In the genomic region with DNA sequence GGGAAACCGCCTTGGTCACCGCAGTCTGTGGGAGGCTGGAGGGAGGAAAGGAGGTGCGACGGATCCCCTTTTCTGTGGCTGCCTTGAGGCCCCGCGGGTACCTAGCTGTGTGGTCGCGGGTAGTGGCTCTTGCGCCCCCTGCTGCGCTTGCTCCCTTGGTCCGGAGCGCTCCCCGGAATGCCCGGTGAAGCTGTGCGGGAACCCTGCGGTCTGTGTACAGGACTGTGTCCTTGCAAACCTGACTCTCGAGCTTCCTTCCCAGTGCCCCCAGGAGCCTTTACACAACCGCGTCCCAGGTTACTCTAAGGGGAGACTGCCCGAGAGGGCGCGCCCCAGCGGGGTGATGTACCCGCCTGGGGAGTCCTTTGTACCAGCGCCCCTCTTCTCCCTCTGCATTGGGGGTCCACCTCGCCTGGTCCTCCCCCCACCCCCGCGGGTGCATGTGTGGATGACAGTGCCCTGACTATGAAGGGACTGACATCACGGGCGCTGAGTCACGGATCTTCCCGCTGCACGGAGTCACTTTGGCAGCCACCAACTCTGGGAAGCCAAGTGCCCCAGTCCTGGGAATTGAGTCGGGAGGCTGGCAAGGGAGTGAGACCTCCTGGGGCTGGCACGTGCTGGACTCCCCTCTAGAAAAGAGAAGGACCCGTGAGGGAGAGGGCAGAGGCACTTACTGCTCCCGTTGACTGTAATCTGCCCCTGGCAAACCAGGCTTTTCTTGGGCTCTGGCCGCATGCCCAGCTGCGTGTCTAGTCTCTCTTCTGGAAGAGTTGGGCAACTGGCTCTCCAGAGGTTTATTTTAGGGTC, we compare ENCODE assay signal across 8 cellular contexts. TPM values are rescaled to one million over a fixed set of nuclear protein-coding genes. Genes with fewer than 3 reads are reported as not detected.
DNase-seq lines count a peak whose midpoint lies in the region; ATAC-seq lines count a peak whose summit lies in the region.

No MANE protein-coding gene starts in this region.

- H3K27me3 Mint-ChIP-seq in central memory CD8-positive, alpha-beta T cell = no peaks in the 10 kb centered on the region

- no peak for ATAC-seq in central memory CD8-positive, alpha-beta T cell (replicated peaks; ENCODE audit: extremely low read depth, poor library complexity, severe bottlenecking)
- ATAC-seq in left colon (peak; percentile 65), HG03097 (IDR thresholded peaks at IDR 0.05; ENCODE audit: low FRiP score, unreplicated experiment) (no peak)

- DNase-seq in NCI-H82 (lab: John Stamatoyannopoulos, UW) (peak; percentile 27), NCI-H82 treated with DMSO at 0.1 percent for 48 hours (lab: John Stamatoyannopoulos, UW; ENCODE audit: unreplicated experiment) (no peak), HT-29 (ENCODE audit: low spot score) (peak; percentile 51), UCSD-AML1 (lab: John Stamatoyannopoulos, UW; ENCODE audit: unreplicated experiment) (peak; percentile 76), left colon (peak; percentile 76 to 84)
- DNase-seq in central memory CD8-positive, alpha-beta T cell (ENCODE audit: low spot score in 2 of 2) = no peak
- peak; percentile 75 to 79 for DNase-seq in stimulated activated CD4-positive, alpha-beta T cell treated with anti-CD3 and anti-CD28 coated beads, Interleukin-2, amount 100 ng/mL, for 24 hours

- H3K4me3 Mint-ChIP-seq in central memory CD8-positive, alpha-beta T cell = peak overlapping the region; percentile 82

- peak overlapping the region; percentile 77 for H3K27ac Mint-ChIP-seq in central memory CD8-positive, alpha-beta T cell (ENCODE audit: low read depth)

- no peaks in the 10 kb centered on the region for H3K9me3 Mint-ChIP-seq in central memory CD8-positive, alpha-beta T cell

- H3K36me3 Mint-ChIP-seq in central memory CD8-positive, alpha-beta T cell (ENCODE audit: insufficient read depth) = peaks cover 12% of the 10 kb centered on the region

- H3K4me1 Mint-ChIP-seq in central memory CD8-positive, alpha-beta T cell = peaks cover 72% of the 10 kb centered on the region

- intact Hi-C loops in left colon (cut with DNase I, micrococcal nuclease) = no loop called here

RNA-seq across cellular contexts. Expression of gene IL6R, which starts 0.8 kb away (rescaled TPM):
- total RNA-seq in HT-29 (2014; rRNA removed; shearing (Covaris generic)) = 3.1 and 4.4 TPM in 2 replicates
- total RNA-seq in left colon = 10 to 100 TPM; 32.9 to 51.4 TPM

Comparison
In these comparisons a context has a peak if more than half of its experiments do, and no peak if none do; other contexts are left out.
1. DNase-seq: peak in NCI-H82 (single experiment), HT-29 (single experiment), UCSD-AML1 (single experiment), left colon (2 of 2) and stimulated activated CD4-positive, alpha-beta T cell treated with anti-CD3 and anti-CD28 coated beads, Interleukin-2, amount 100 ng/mL, for 24 hours (2 of 2); none in NCI-H82 treated with DMSO at 0.1 percent for 48 hours (single experiment) and central memory CD8-positive, alpha-beta T cell (0 of 2).